ENCODE assay signal across 20 cellular contexts in genomic region chr20:46464451-46464850, GRCh38. TPM values are rescaled to one million over a fixed set of nuclear protein-coding genes. Genes with fewer than 3 reads are reported as not detected.
DNase-seq lines count a peak whose midpoint lies in the region; ATAC-seq, FAIRE-seq and TF ChIP-seq lines count a peak whose summit lies in the region.
"Had no signal": no experiment of that assay in that cellular context is flagged by ENCODE, and none has a peak within 500 bp of the region (broad histone marks: within the 10 kb centered on the region; RNA-seq: fewer than 3 reads in every experiment).

No MANE protein-coding gene starts in this region.

- H3K27ac Mint-ChIP-seq in stimulated activated effector memory CD8-positive, alpha-beta T cell treated with anti-CD3 and anti-CD28 coated beads, Interleukin-12 subunit alpha, Interleukin-12 subunit beta, amount 100 ng/mL, for 72 hours, result no peak overlapping the region
- H3K27ac Mint-ChIP-seq in T-helper 2 cell treated with Interferon-gamma antibody and Interleukin-4, amounts not matched to agents 5 μg/mL and 100 μg/mL, for 36 hours, result no peak overlapping the region
- H3K27ac Mint-ChIP-seq: CD14-positive monocyte; CD4-positive, alpha-beta memory T cell; GM23338; HFFc6 had no signal

- H3F3A ChIP-seq in SK-N-SH (replicated peaks; ENCODE audit: insufficient read depth), result no peaks in the 10 kb centered on the region

- H2AFZ ChIP-seq in SK-N-SH (ENCODE audit: low read depth), result no peak overlapping the region
- H2AFZ ChIP-seq: GM23338 had no signal

- H3K27me3 ChIP-seq in SK-N-SH (ENCODE audit: insufficient read depth), result no peaks in the 10 kb centered on the region
- H3K27me3 ChIP-seq in bronchial epithelial cell (ENCODE audit: control insufficient read depth, insufficient read depth, low read length), result no peaks in the 10 kb centered on the region
- H3K27me3 ChIP-seq: BLaER1 had no signal

- DNase-seq in SK-N-SH, result peak; percentile 14
- DNase-seq in LHCN-M2 (ENCODE audit: low read depth), result peak; percentile 2
- no peak for DNase-seq in bronchial epithelial cell (ENCODE audit: low read depth)
- DNase-seq in stimulated activated effector memory CD8-positive, alpha-beta T cell treated with anti-CD3 and anti-CD28 coated beads, Interleukin-12 subunit alpha, Interleukin-12 subunit beta, amount 100 ng/mL, for 72 hours (ENCODE audit: low spot score in 2 of 2), result no peak
- no peak for DNase-seq in T-helper 2 cell treated with Interferon-gamma antibody and Interleukin-4, amounts not matched to agents 5 μg/mL and 100 μg/mL, for 36 hours (ENCODE audit: low spot score)
- DNase-seq: 8988T; CD4-positive, alpha-beta memory T cell; DMS153; DMS79; GDM1; H7; HFFc6 had no signal

- H3K9me2 ChIP-seq in SK-N-SH, result no peaks in the 10 kb centered on the region

- no peaks in the 10 kb centered on the region for H3K4me1 ChIP-seq in SK-N-SH (ENCODE audit: control insufficient read depth in 1 of 2, insufficient read depth in 2 of 2, low read depth in 1 of 2, low read length in 1 of 2)
- H3K4me1 ChIP-seq: BLaER1 had no signal

- H3K4me3 ChIP-seq in SK-N-SH (ENCODE audit: low read depth in 2 of 2, low read length in 1 of 2), result no peak overlapping the region
- H3K4me3 ChIP-seq in bronchial epithelial cell (ENCODE audit: low read depth, low read length), result no peak overlapping the region
- H3K4me3 ChIP-seq: BLaER1, GM23338 had no signal

- no peak for TF ChIP-seq RAD21 in SK-N-SH (IDR thresholded peaks at IDR 0.05; ENCODE audit: low read length)

- TF ChIP-seq CTCF in SK-N-SH (IDR thresholded peaks at IDR 0.05), result no peak
- TF ChIP-seq CTCF in bronchial epithelial cell (IDR thresholded peaks at IDR 0.05; ENCODE audit: insufficient read depth, low read length, severe bottlenecking), result no peak

- TF ChIP-seq EP300 in SK-N-SH (IDR thresholded peaks at IDR 0.05; ENCODE audit: borderline replicate concordance in 1 of 2, low read depth in 1 of 2, low read length in 1 of 2), result no peak

- CTCF ChIA-PET in SK-N-SH (lab: Yijun Ruan, JAX), result no interaction called here

- H3K36me3 Mint-ChIP-seq in stimulated activated effector memory CD8-positive, alpha-beta T cell treated with anti-CD3 and anti-CD28 coated beads, Interleukin-12 subunit alpha, Interleukin-12 subunit beta, amount 100 ng/mL, for 72 hours, result no peaks in the 10 kb centered on the region
- H3K36me3 Mint-ChIP-seq in T-helper 2 cell treated with Interferon-gamma antibody and Interleukin-4, amounts not matched to agents 5 μg/mL and 100 μg/mL, for 36 hours (ENCODE audit: low read depth), result no peaks in the 10 kb centered on the region
- H3K36me3 Mint-ChIP-seq: CD14-positive monocyte; CD4-positive, alpha-beta memory T cell had no signal

- H3K4me2 ChIP-seq in SK-N-SH, result no peak overlapping the region
- H3K4me2 ChIP-seq: BLaER1, GM23338 had no signal

- no peaks in the 10 kb centered on the region for H3K9me3 ChIP-seq in SK-N-SH
- H3K9me3 ChIP-seq: BLaER1 had no signal

- H3K36me3 ChIP-seq in SK-N-SH (replicated peaks in 1 of 2; ENCODE audit: control insufficient read depth in 1 of 2, insufficient read depth in 2 of 2, low read length in 1 of 2), result no peaks in the 10 kb centered on the region
- no peaks in the 10 kb centered on the region for H3K36me3 ChIP-seq in bronchial epithelial cell (ENCODE audit: control insufficient read depth, insufficient read depth, low read length)
- H3K36me3 ChIP-seq: BLaER1 had no signal

- H3K9me3 Mint-ChIP-seq in stimulated activated effector memory CD8-positive, alpha-beta T cell treated with anti-CD3 and anti-CD28 coated beads, Interleukin-12 subunit alpha, Interleukin-12 subunit beta, amount 100 ng/mL, for 72 hours, result no peaks in the 10 kb centered on the region
- H3K9me3 Mint-ChIP-seq in T-helper 2 cell treated with Interferon-gamma antibody and Interleukin-4, amounts not matched to agents 5 μg/mL and 100 μg/mL, for 36 hours, result no peaks in the 10 kb centered on the region
- H3K9me3 Mint-ChIP-seq: CD4-positive, alpha-beta memory T cell; GM23338; HFFc6 had no signal

- POLR2A ChIA-PET in SK-N-SH (lab: Yijun Ruan, JAX), result no interaction called here

- H3K79me2 ChIP-seq in SK-N-SH (ENCODE audit: insufficient read depth), result no peaks in the 10 kb centered on the region

- H3K4me3 Mint-ChIP-seq in stimulated activated effector memory CD8-positive, alpha-beta T cell treated with anti-CD3 and anti-CD28 coated beads, Interleukin-12 subunit alpha, Interleukin-12 subunit beta, amount 100 ng/mL, for 72 hours, result no peak overlapping the region
- H3K4me3 Mint-ChIP-seq in T-helper 2 cell treated with Interferon-gamma antibody and Interleukin-4, amounts not matched to agents 5 μg/mL and 100 μg/mL, for 36 hours, result no peak overlapping the region
- H3K4me3 Mint-ChIP-seq: CD14-positive monocyte; CD4-positive, alpha-beta memory T cell; GM23338; HFFc6 had no signal

- H3K27me3 Mint-ChIP-seq in T-helper 2 cell treated with Interferon-gamma antibody and Interleukin-4, amounts not matched to agents 5 μg/mL and 100 μg/mL, for 36 hours (ENCODE audit: low read depth), result peaks cover 16% of the 10 kb centered on the region

- 42% methylated on average over 3 of the region's 3 CpGs for WGBS in SK-N-SH (ENCODE audit: low lambda C conversion rate)

- H4K20me1 ChIP-seq in SK-N-SH (ENCODE audit: insufficient read depth), result no peaks in the 10 kb centered on the region
- H4K20me1 ChIP-seq: BLaER1 had no signal

- peak; percentile 93 for FAIRE-seq in bronchial epithelial cell (lab: Jason Lieb, UNC)
- FAIRE-seq: GM12892, GM18507 had no signal

- no peak overlapping the region for H3K27ac ChIP-seq in SK-N-SH (ENCODE audit: low read depth in 2 of 2, low read length in 1 of 2)
- H3K27ac ChIP-seq: BLaER1 had no signal

- no peaks in the 10 kb centered on the region for H3K4me1 Mint-ChIP-seq in stimulated activated effector memory CD8-positive, alpha-beta T cell treated with anti-CD3 and anti-CD28 coated beads, Interleukin-12 subunit alpha, Interleukin-12 subunit beta, amount 100 ng/mL, for 72 hours
- no peaks in the 10 kb centered on the region for H3K4me1 Mint-ChIP-seq in T-helper 2 cell treated with Interferon-gamma antibody and Interleukin-4, amounts not matched to agents 5 μg/mL and 100 μg/mL, for 36 hours (ENCODE audit: low read depth)
- H3K4me1 Mint-ChIP-seq: CD14-positive monocyte had no signal

- ATAC-seq in SK-N-SH treated with all-trans-retinoic acid at 6 μM for 48 hours (no peak), GM21825 (IDR thresholded peaks at IDR 0.05; ENCODE audit: unreplicated experiment) (no peak)
- no peak for ATAC-seq in stimulated activated effector memory CD8-positive, alpha-beta T cell treated with anti-CD3 and anti-CD28 coated beads, Interleukin-12 subunit alpha, Interleukin-12 subunit beta, amount 100 ng/mL, for 72 hours
- ATAC-seq: GM23338, HCT116 had no signal

- no peak overlapping the region for H3K9ac ChIP-seq in SK-N-SH
- H3K9ac ChIP-seq: BLaER1 had no signal

TF ChIP-seq in SK-N-SH, 30 proteins besides CTCF, POLR2A, EP300 and RAD21 (continues in another document):
- TF ChIP-seq MAX (IDR thresholded peaks at IDR 0.05; ENCODE audit: low read depth), result no peak
- no peak for TF ChIP-seq TCF12 (IDR thresholded peaks at IDR 0.05)
- no peak for TF ChIP-seq IRF3 (IDR thresholded peaks at IDR 0.05; ENCODE audit: low read depth, low read length)
- no peak for TF ChIP-seq TEAD4 (IDR thresholded peaks at IDR 0.05; ENCODE audit: borderline replicate concordance, insufficient read depth)
- no peak for TF ChIP-seq EZH2phosphoT487 (IDR thresholded peaks at IDR 0.05; ENCODE audit: borderline replicate concordance, low read depth)

TF ChIP-seq in SK-N-SH treated with all-trans-retinoic acid at 6 μM for 48 hours, 23 proteins besides CTCF, POLR2A, EP300 and RAD21:
- TF ChIP-seq TOX (CRISPR knock-in tag; IDR thresholded peaks at IDR 0.05; ENCODE audit: borderline replicate concordance), result no peak
- no peak for TF ChIP-seq CSDC2 (CRISPR knock-in tag; IDR thresholded peaks at IDR 0.05)
- no peak for TF ChIP-seq CSRNP3 (CRISPR knock-in tag; IDR thresholded peaks at IDR 0.05)
- TF ChIP-seq ZNF8 (CRISPR knock-in tag; IDR thresholded peaks at IDR 0.05), result no peak
- TF ChIP-seq ZFP3 (CRISPR knock-in tag; IDR thresholded peaks at IDR 0.05), result no peak
- no peak for TF ChIP-seq SNAI2 (CRISPR knock-in tag; IDR thresholded peaks at IDR 0.05)
- TF ChIP-seq OSR1 (CRISPR knock-in tag; IDR thresholded peaks at IDR 0.05), result no peak
- TF ChIP-seq ZFP30 (CRISPR knock-in tag; IDR thresholded peaks at IDR 0.05), result no peak
- TF ChIP-seq ZC3H10 (CRISPR knock-in tag; IDR thresholded peaks at IDR 0.05), result no peak
- TF ChIP-seq TCF4 (CRISPR knock-in tag; IDR thresholded peaks at IDR 0.05; ENCODE audit: borderline replicate concordance), result no peak
- no peak for TF ChIP-seq RARB (CRISPR knock-in tag; IDR thresholded peaks at IDR 0.05)
- TF ChIP-seq ESRRG (CRISPR knock-in tag; IDR thresholded peaks at IDR 0.05), result no peak
- TF ChIP-seq ARNTL (CRISPR knock-in tag; IDR thresholded peaks at IDR 0.05; ENCODE audit: borderline replicate concordance, low read depth), result no peak
- no peak for TF ChIP-seq ZNF565 (CRISPR knock-in tag; conservative IDR thresholded peaks at IDR 0.05; ENCODE audit: low read depth)

RNA-seq across cellular contexts. Expression of gene ZNF334, which starts 48.9 kb away (rescaled TPM):
- polyA plus RNA-seq in SK-N-SH (2012; rRNA removed), result 4.5 and 5.5 TPM in 2 replicates
- polyA plus RNA-seq in SK-N-SH (2012; cell fraction: cytosol; rRNA removed), result 2.6 and 3.0 TPM in 2 replicates
- 17.1 and 27.2 TPM in 2 replicates for polyA plus RNA-seq in SK-N-SH (2012; cell fraction: nucleus; rRNA removed)
- total RNA-seq in LHCN-M2 (2014; rRNA removed) (0.11 TPM in 1 of 2 replicates, not detected in the other), bronchial epithelial cell (1.5 and 1.6 TPM in 2 replicates)
- polyA plus RNA-seq in LHCN-M2 (2012), result 0.04 TPM
- polyA plus RNA-seq: CD14-positive monocyte; CD4-positive, alpha-beta memory T cell had no signal

RNA-seq across cellular contexts. Expression of gene ELMO2, which starts 58.0 kb away (rescaled TPM):
- polyA plus RNA-seq in SK-N-SH (2012; rRNA removed), result 32.1 and 38.5 TPM in 2 replicates
- 22.3 and 28.4 TPM in 2 replicates for polyA plus RNA-seq in SK-N-SH (2012; cell fraction: cytosol; rRNA removed)
- 50.3 and 60.9 TPM in 2 replicates for polyA plus RNA-seq in SK-N-SH (2012; cell fraction: nucleus; rRNA removed)
- total RNA-seq in LHCN-M2 (2014; rRNA removed) (26.9 and 33.8 TPM in 2 replicates), bronchial epithelial cell (15.5 and 21.1 TPM in 2 replicates)
- 27.2 TPM for polyA plus RNA-seq in LHCN-M2 (2012)

Comparison
In these comparisons a context has a peak if more than half of its experiments do, and no peak if none do; other contexts are left out.
1. DNase-seq: peak in SK-N-SH (single experiment) and LHCN-M2 (single experiment); none in bronchial epithelial cell (single experiment), stimulated activated effector memory CD8-positive, alpha-beta T cell treated with anti-CD3 and anti-CD28 coated beads, Interleukin-12 subunit alpha, Interleukin-12 subunit beta, amount 100 ng/mL, for 72 hours (0 of 2) and T-helper 2 cell treated with Interferon-gamma antibody and Interleukin-4, amounts not matched to agents 5 μg/mL and 100 μg/mL, for 36 hours (single experiment).